ENCODE assay signal across 12 cellular contexts in genomic region chr17:52297230-52298010, GRCh38.
DNase-seq lines count a peak whose midpoint lies in the region; ATAC-seq, FAIRE-seq and TF ChIP-seq lines count a peak whose summit lies in the region.
"Had no signal": no experiment of that assay in that cellular context is flagged by ENCODE, and none has a peak within 500 bp of the region (broad histone marks: within the 10 kb centered on the region; RNA-seq: fewer than 3 reads in every experiment).

No MANE protein-coding gene starts in this region.

- ATAC-seq in GM18502 (IDR thresholded peaks at IDR 0.05; ENCODE audit: poor library complexity, unreplicated experiment) = no peak
- ATAC-seq: activated CD8-positive, alpha-beta T cell treated with anti-CD3 and anti-CD28 coated beads, Interleukin-2, amount 10 ng/mL, durations not matched to agents 7 days and 5 days; naive thymus-derived CD8-positive, alpha-beta T cell had no signal

- H3K27ac ChIP-seq in breast epithelium = no peak overlapping the region
- H3K27ac ChIP-seq in mammary epithelial cell (ENCODE audit: insufficient read depth, low read depth, low read length) = no peak overlapping the region

- H3K27me3 Mint-ChIP-seq in MCF 10A (ENCODE audit: insufficient read depth, unreplicated experiment) (peaks cover 94% of the 10 kb centered on the region), nephron progenitor cell (ENCODE audit: low read depth, poor library complexity) (peaks cover 5% of the 10 kb centered on the region)
- H3K27me3 Mint-ChIP-seq: activated naive CD8-positive, alpha-beta T cell treated with anti-CD3 and anti-CD28 coated beads, Interleukin-2, amount 10 ng/mL, durations not matched to agents 7 days and 5 days had no signal

- H3K36me3 ChIP-seq in breast epithelium (no peaks in the 10 kb centered on the region), mammary epithelial cell (ENCODE audit: insufficient read depth, low read length) (no peaks in the 10 kb centered on the region)

- POLR2A ChIA-PET in MCF 10A (lab: Yijun Ruan, JAX) = interaction anchor here (0.8 kb wide), 1 partner anchor 363 kb away, joined by 3 read pairs; no protein-coding TSS in a partner anchor

- H3K9me3 Mint-ChIP-seq in MCF 10A (ENCODE audit: unreplicated experiment) (no peaks in the 10 kb centered on the region), nephron progenitor cell (no peaks in the 10 kb centered on the region)
- H3K9me3 Mint-ChIP-seq: activated naive CD8-positive, alpha-beta T cell treated with anti-CD3 and anti-CD28 coated beads, Interleukin-2, amount 10 ng/mL, durations not matched to agents 7 days and 5 days had no signal

- DNase-seq in MCF 10A (ENCODE audit: unreplicated experiment) = peak; percentile 50
- DNase-seq in breast epithelium (ENCODE audit: low spot score in 2 of 2) = no peak
- DNase-seq in NCI-H1694 (lab: John Stamatoyannopoulos, UW) = peak; percentile 24
- peak; percentile 24 for DNase-seq in mammary epithelial cell
- DNase-seq in urothelium cell line (ENCODE audit: low spot score) = peak; percentile 20
- DNase-seq in nephron progenitor cell = no peak
- DNase-seq in NCI-H2029 treated with DMSO at 0.1 percent for 48 hours (lab: John Stamatoyannopoulos, UW) = no peak
- DNase-seq: activated CD8-positive, alpha-beta T cell treated with anti-CD3 and anti-CD28 coated beads, Interleukin-2, amount 10 ng/mL, durations not matched to agents 7 days and 5 days; activated naive CD8-positive, alpha-beta T cell treated with anti-CD3 and anti-CD28 coated beads, Interleukin-2, amount 10 ng/mL, durations not matched to agents 7 days and 5 days; naive thymus-derived CD8-positive, alpha-beta T cell; stimulated activated CD4-positive, alpha-beta T cell treated with anti-CD3 and anti-CD28 coated beads, Interleukin-2, amount 100 ng/mL, for 48 hours had no signal

- H4K20me1 ChIP-seq in mammary epithelial cell (ENCODE audit: insufficient read depth, low read length) = no peaks in the 10 kb centered on the region

- H3K79me2 ChIP-seq in mammary epithelial cell (ENCODE audit: insufficient read depth, low read length) = no peaks in the 10 kb centered on the region

- intact Hi-C loops in MCF 10A (cut with micrococcal nuclease) = loop anchor here (1.0 to 2.0 kb wide), 3 partner anchors 126 to 927 kb away; no protein-coding TSS in a partner anchor
- intact Hi-C loops in breast epithelium (cut with DNase I; ENCODE audit: low total_unique reads) = no loop called here
- intact Hi-C loops in mammary epithelial cell (cut with micrococcal nuclease) = loop anchor here (1.0 to 2.0 kb wide), 2 partner anchors 126 to 533 kb away; no protein-coding TSS in a partner anchor

- H3K4me3 ChIP-seq in breast epithelium (no peak overlapping the region), mammary epithelial cell (replicated peaks in 1 of 3; ENCODE audit: insufficient read depth in 1 of 3, low read depth in 2 of 3, low read length in 3 of 3) (no peak overlapping the region)

- H3K4me1 Mint-ChIP-seq in MCF 10A (ENCODE audit: insufficient read depth, unreplicated experiment) = no peaks in the 10 kb centered on the region
- H3K4me1 Mint-ChIP-seq in nephron progenitor cell = no peaks in the 10 kb centered on the region
- H3K4me1 Mint-ChIP-seq: activated naive CD8-positive, alpha-beta T cell treated with anti-CD3 and anti-CD28 coated beads, Interleukin-2, amount 10 ng/mL, durations not matched to agents 7 days and 5 days; naive thymus-derived CD8-positive, alpha-beta T cell had no signal

- CTCF ChIA-PET in MCF 10A (lab: Yijun Ruan, JAX) = interaction anchor here (0.5 to 1.8 kb wide), 6 partner anchors 135 to 925 kb away, joined by 3 to 4 read pairs (median 3); no protein-coding TSS in a partner anchor
- CTCF ChIA-PET in mammary epithelial cell (lab: Charles Lee; ENCODE audit: low non-redundant PET) = interaction anchor here (0.6 kb wide), 1 partner anchor 126 kb away, joined by 3 read pairs; no protein-coding TSS in a partner anchor

- H3K36me3 Mint-ChIP-seq in MCF 10A (ENCODE audit: insufficient read depth, unreplicated experiment) = no peaks in the 10 kb centered on the region
- H3K36me3 Mint-ChIP-seq in nephron progenitor cell (ENCODE audit: low read depth) = no peaks in the 10 kb centered on the region
- H3K36me3 Mint-ChIP-seq: activated naive CD8-positive, alpha-beta T cell treated with anti-CD3 and anti-CD28 coated beads, Interleukin-2, amount 10 ng/mL, durations not matched to agents 7 days and 5 days; naive thymus-derived CD8-positive, alpha-beta T cell had no signal

- peaks cover 0 to 5% of the 10 kb centered on the region in 2 donors for H3K27me3 ChIP-seq in breast epithelium
- peaks cover 2% of the 10 kb centered on the region for H3K27me3 ChIP-seq in mammary epithelial cell (ENCODE audit: insufficient read depth, low read length)

- BruUV-seq in MCF 10A (replicated peaks; lab: Mats Ljungman, UMichigan) (no TSS peak), mammary epithelial cell (replicated peaks; lab: Mats Ljungman, UMichigan) (no TSS peak)

- peak; percentile 48 for TF ChIP-seq CTCF in MCF 10A (IDR thresholded peaks at IDR 0.05; ENCODE audit: unreplicated experiment)
- no peak for TF ChIP-seq CTCF in breast epithelium (IDR thresholded peaks at IDR 0.05)
- peak; percentile 65 to 76 for TF ChIP-seq CTCF in mammary epithelial cell (conservative IDR thresholded peaks at IDR 0.05 in 1 of 2, IDR thresholded peaks at IDR 0.05 in 1 of 2; ENCODE audit: extremely low read depth in 1 of 2, insufficient read depth in 1 of 2, low read depth in 1 of 2, low read length in 2 of 2)
- no peak for TF ChIP-seq CTCF in nephron progenitor cell (IDR thresholded peaks at IDR 0.05)

- 37% methylated on average over 10 of the region's 10 CpGs for whole genome bisulfite sequencing in mammary epithelial cell (ENCODE audit: low coverage, missing lambda C conversion rate)

- no peak overlapping the region for H2AFZ ChIP-seq in mammary epithelial cell (ENCODE audit: low read depth, low read length)

- H3K4me1 ChIP-seq in breast epithelium = no peaks in the 10 kb centered on the region
- no peaks in the 10 kb centered on the region for H3K4me1 ChIP-seq in mammary epithelial cell (ENCODE audit: insufficient read depth, low read length)

- no peak for TF ChIP-seq POLR2A in breast epithelium (IDR thresholded peaks at IDR 0.05)

- no peak overlapping the region for H3K27ac Mint-ChIP-seq in MCF 10A (ENCODE audit: low read depth, unreplicated experiment)
- no peak overlapping the region for H3K27ac Mint-ChIP-seq in nephron progenitor cell
- H3K27ac Mint-ChIP-seq: activated CD8-positive, alpha-beta T cell treated with anti-CD3 and anti-CD28 coated beads, Interleukin-2, amount 10 ng/mL, durations not matched to agents 7 days and 5 days; activated naive CD8-positive, alpha-beta T cell treated with anti-CD3 and anti-CD28 coated beads, Interleukin-2, amount 10 ng/mL, durations not matched to agents 7 days and 5 days; naive thymus-derived CD8-positive, alpha-beta T cell had no signal

- dilution Hi-C loops in mammary epithelial cell (cut with HindIII; ENCODE audit: low sequenced_read_pairs) = no loop called here

- no peak overlapping the region for H3K9ac ChIP-seq in mammary epithelial cell (ENCODE audit: insufficient read depth, low read length)

- no peaks in the 10 kb centered on the region for H3K9me3 ChIP-seq in breast epithelium
- no peaks in the 10 kb centered on the region for H3K9me3 ChIP-seq in mammary epithelial cell (replicated peaks; ENCODE audit: insufficient read depth, low read length)

- H3K4me2 ChIP-seq in mammary epithelial cell (ENCODE audit: insufficient read depth, low read depth, low read length) = no peak overlapping the region

- FAIRE-seq in urothelium cell line (lab: Jason Lieb, UNC) = no peak

- H3K4me3 Mint-ChIP-seq in MCF 10A (ENCODE audit: unreplicated experiment) (no peak overlapping the region), nephron progenitor cell (no peak overlapping the region)
- H3K4me3 Mint-ChIP-seq: activated CD8-positive, alpha-beta T cell treated with anti-CD3 and anti-CD28 coated beads, Interleukin-2, amount 10 ng/mL, durations not matched to agents 7 days and 5 days; activated naive CD8-positive, alpha-beta T cell treated with anti-CD3 and anti-CD28 coated beads, Interleukin-2, amount 10 ng/mL, durations not matched to agents 7 days and 5 days; naive thymus-derived CD8-positive, alpha-beta T cell had no signal

- in situ Hi-C loops in mammary epithelial cell (cut with MboI; ENCODE audit: low sequenced_read_pairs in 2 of 2) = loop anchor here (5.0 to 10.0 kb wide), 2 partner anchors 123 to 125 kb away; no protein-coding TSS in a partner anchor

Comparison
In these comparisons a context has a peak if more than half of its experiments do, and no peak if none do; other contexts are left out.
1. DNase-seq: peak in MCF 10A (single experiment), NCI-H1694 (single experiment), mammary epithelial cell (single experiment) and urothelium cell line (single experiment); none in breast epithelium (0 of 2), nephron progenitor cell (single experiment) and NCI-H2029 treated with DMSO at 0.1 percent for 48 hours (single experiment).
2. CTCF ChIP-seq: peak in MCF 10A (single experiment) and mammary epithelial cell (2 of 2); none in breast epithelium (0 of 3) and nephron progenitor cell (single experiment).